17 cellular contexts compared by ENCODE assay signal in genomic region chr22:46827781-46828180, GRCh38.
"Had no signal": no experiment of that assay in that cellular context is flagged by ENCODE, and none has a peak within 500 bp of the region (broad histone marks: within the 10 kb centered on the region; RNA-seq: fewer than 3 reads in every experiment).

No MANE protein-coding gene starts in this region.

- H3K4me3 Mint-ChIP-seq: activated naive CD4-positive, alpha-beta T cell treated with anti-CD3 and anti-CD28 coated beads, Interleukin-2, amount 50 U/mL, for 24 hours; activated T-cell treated with anti-CD3 and anti-CD28 coated beads, Interleukin-2, amount 50 U/mL, for 24 hours; immature natural killer cell; naive thymus-derived CD8-positive, alpha-beta T cell; stimulated activated effector memory CD8-positive, alpha-beta T cell treated with anti-CD3 and anti-CD28 coated beads, Interleukin-12 subunit alpha, Interleukin-12 subunit beta, amount 100 ng/mL, for 72 hours had no signal

- H3K9me3 Mint-ChIP-seq: activated naive CD4-positive, alpha-beta T cell treated with anti-CD3 and anti-CD28 coated beads, Interleukin-2, amount 50 U/mL, for 24 hours; immature natural killer cell; naive thymus-derived CD8-positive, alpha-beta T cell; stimulated activated effector memory CD8-positive, alpha-beta T cell treated with anti-CD3 and anti-CD28 coated beads, Interleukin-12 subunit alpha, Interleukin-12 subunit beta, amount 100 ng/mL, for 72 hours had no signal

- H3K27me3 Mint-ChIP-seq: activated naive CD4-positive, alpha-beta T cell treated with anti-CD3 and anti-CD28 coated beads, Interleukin-2, amount 50 U/mL, for 24 hours; activated T-cell treated with anti-CD3 and anti-CD28 coated beads, Interleukin-2, amount 50 U/mL, for 24 hours; naive thymus-derived CD8-positive, alpha-beta T cell had no signal

- DNase-seq: activated CD4-positive, alpha-beta T cell treated with anti-CD3 and anti-CD28 coated beads, Interleukin-2, amount 50 U/mL, for 4 hours; activated effector memory CD4-positive, alpha-beta T cell treated with Interleukin-2 at 50 U/mL for 16 hours; activated T-cell treated with anti-CD3 and anti-CD28 coated beads, Interleukin-2, amount 50 U/mL, for 24 hours; central memory CD4-positive, alpha-beta T cell; immature natural killer cell; left colon; mammary epithelial cell; naive thymus-derived CD8-positive, alpha-beta T cell; small intestine; tibial artery had no signal

- H3K27ac ChIP-seq: neutrophil, right atrium auricular region, tibial artery, vagina had no signal

- H3K36me3 ChIP-seq: right atrium auricular region, vagina had no signal

- H3K9me3 ChIP-seq: mucosa of descending colon, neutrophil, right atrium auricular region, tibial artery, vagina had no signal

- H3K27ac Mint-ChIP-seq: immature natural killer cell; stimulated activated effector memory CD8-positive, alpha-beta T cell treated with anti-CD3 and anti-CD28 coated beads, Interleukin-12 subunit alpha, Interleukin-12 subunit beta, amount 100 ng/mL, for 72 hours had no signal

- FAIRE-seq: small intestine had no signal

- H3K4me3 ChIP-seq: mucosa of descending colon, right atrium auricular region, tibial artery, vagina had no signal

- ATAC-seq: activated CD4-positive, CD25-positive, alpha-beta regulatory T cell treated with anti-CD3 and anti-CD28 coated beads, Interleukin-2, amount 50 U/mL, for 24 hours; mucosa of descending colon; naive thymus-derived CD8-positive, alpha-beta T cell; stimulated activated effector memory CD8-positive, alpha-beta T cell treated with anti-CD3 and anti-CD28 coated beads, Interleukin-12 subunit alpha, Interleukin-12 subunit beta, amount 100 ng/mL, for 72 hours had no signal

- H3K27me3 ChIP-seq: neutrophil, right atrium auricular region, tibial artery, vagina had no signal
